12 cellular contexts compared by ENCODE assay signal in genomic region chr9:133370680-133371079, GRCh38. TPM values are rescaled to one million over a fixed set of nuclear protein-coding genes. Genes with fewer than 3 reads are reported as not detected.
DNase-seq lines count a peak whose midpoint lies in the region; ATAC-seq lines count a peak whose summit lies in the region.
"Had no signal": no experiment of that assay in that cellular context is flagged by ENCODE, and none has a peak within 500 bp of the region (broad histone marks: within the 10 kb centered on the region; RNA-seq: fewer than 3 reads in every experiment).

No MANE protein-coding gene starts in this region.

- H3K36me3 ChIP-seq in endocrine pancreas (ENCODE audit: control insufficient read depth, insufficient read depth, low read length) (no peaks in the 10 kb centered on the region), skeletal muscle tissue (ENCODE audit: control insufficient read depth in 3 of 3, insufficient read depth in 3 of 3, low read length in 3 of 3) (peaks cover 21 to 27% (median 21%) of the 10 kb centered on the region in 3 donors)

- intact Hi-C loops in activated CD4-positive, alpha-beta memory T cell treated with anti-CD3 and anti-CD28 coated beads for 36 hours (cut with micrococcal nuclease) = loop anchor here (1.0 to 10.0 kb wide), 8 partner anchors 14 to 1024 kb away; partner anchors contain the start of genes CACFD1, MED22, REXO4 and RPL7A

- CTCF ChIA-PET in activated CD4-positive, alpha-beta memory T cell treated with anti-CD3 and anti-CD28 coated beads for 36 hours (lab: Charles Lee) = interaction anchor here (0.8 to 6.5 kb wide), 9 partner anchors 8 to 51 kb away, joined by 3 to 76 read pairs (median 5); partner anchors contain the start of genes MED22, RPL7A, SURF1 and SURF2

- H3K9ac ChIP-seq in endocrine pancreas (ENCODE audit: control insufficient read depth, insufficient read depth, low read length) (peak overlapping the region; percentile 60), skeletal muscle tissue (ENCODE audit: low read depth in 1 of 3, low read length in 3 of 3) (peak overlapping the region; percentile 7 to 60 (median 40))

- H3K27ac Mint-ChIP-seq in IgD-negative memory B cell = peak overlapping the region; percentile 53 to 96 (median 91)
- peak overlapping the region; percentile 96 for H3K27ac Mint-ChIP-seq in activated CD4-positive, alpha-beta memory T cell treated with anti-CD3 and anti-CD28 coated beads for 36 hours

- peak; percentile 76 for DNase-seq in activated CD4-positive, alpha-beta memory T cell treated with anti-CD3 and anti-CD28 coated beads for 36 hours
- DNase-seq in DMS79 (lab: John Stamatoyannopoulos, UW) = no peak
- no peak for DNase-seq in NCI-H524 (lab: John Stamatoyannopoulos, UW)
- DNase-seq: Calu3, dorsolateral prefrontal cortex, KBM-7, NCI-H510A treated with DMSO at 0.1 percent for 48 hours had no signal

- no peak for ATAC-seq in HG03432 (IDR thresholded peaks at IDR 0.05; ENCODE audit: unreplicated experiment)
- ATAC-seq in GM18502 (IDR thresholded peaks at IDR 0.05; ENCODE audit: poor library complexity, unreplicated experiment) = no peak

- no peak overlapping the region for H3K27ac ChIP-seq in skeletal muscle tissue (ENCODE audit: low read depth, low read length)

- H3K4me1 ChIP-seq in endocrine pancreas (ENCODE audit: control insufficient read depth, insufficient read depth, low read length) = peaks cover 26% of the 10 kb centered on the region
- H3K4me1 ChIP-seq in skeletal muscle tissue (ENCODE audit: control insufficient read depth in 3 of 3, insufficient read depth in 3 of 3, low read length in 3 of 3) = peaks cover 65 to 74% (median 71%) of the 10 kb centered on the region in 3 donors

- H3K36me3 Mint-ChIP-seq in IgD-negative memory B cell = no peaks in the 10 kb centered on the region
- H3K36me3 Mint-ChIP-seq in activated CD4-positive, alpha-beta memory T cell treated with anti-CD3 and anti-CD28 coated beads for 36 hours = peaks cover 82% of the 10 kb centered on the region

- peaks cover 44 to 51% (median 46%) of the 10 kb centered on the region in 3 donors for H3K4me1 Mint-ChIP-seq in IgD-negative memory B cell
- peaks cover 74% of the 10 kb centered on the region for H3K4me1 Mint-ChIP-seq in activated CD4-positive, alpha-beta memory T cell treated with anti-CD3 and anti-CD28 coated beads for 36 hours (ENCODE audit: low read depth)

- H3K9me3 Mint-ChIP-seq in IgD-negative memory B cell = no peaks in the 10 kb centered on the region
- no peaks in the 10 kb centered on the region for H3K9me3 Mint-ChIP-seq in activated CD4-positive, alpha-beta memory T cell treated with anti-CD3 and anti-CD28 coated beads for 36 hours

- H3K27me3 ChIP-seq in endocrine pancreas (ENCODE audit: control insufficient read depth, insufficient read depth, low read length) = no peaks in the 10 kb centered on the region
- H3K27me3 ChIP-seq in skeletal muscle tissue (ENCODE audit: control insufficient read depth in 3 of 3, insufficient read depth in 3 of 3, low read length in 3 of 3) = no peaks in the 10 kb centered on the region
- H3K27me3 ChIP-seq: dorsolateral prefrontal cortex had no signal

- POLR2A ChIA-PET in activated CD4-positive, alpha-beta memory T cell treated with anti-CD3 and anti-CD28 coated beads for 36 hours (lab: Charles Lee) = interaction anchor here (0.8 to 14.2 kb wide), 7 partner anchors 16 to 340 kb away, joined by 3 to 381 read pairs (median 3); partner anchors contain the start of genes GTF3C5, MED22, REXO4 and RPL7A

- H3K4me3 ChIP-seq in endocrine pancreas (ENCODE audit: control insufficient read depth, insufficient read depth, low read length) = no peak overlapping the region
- no peak overlapping the region for H3K4me3 ChIP-seq in skeletal muscle tissue (ENCODE audit: low read length in 3 of 3)

- peak overlapping the region in 3 of 4 donors; percentile 22 to 88 (median 41) for H3K4me3 Mint-ChIP-seq in IgD-negative memory B cell
- peak overlapping the region; percentile 77 for H3K4me3 Mint-ChIP-seq in activated CD4-positive, alpha-beta memory T cell treated with anti-CD3 and anti-CD28 coated beads for 36 hours

- no peaks in the 10 kb centered on the region for H3K27me3 Mint-ChIP-seq in IgD-negative memory B cell
- no peaks in the 10 kb centered on the region for H3K27me3 Mint-ChIP-seq in activated CD4-positive, alpha-beta memory T cell treated with anti-CD3 and anti-CD28 coated beads for 36 hours

- no peaks in the 10 kb centered on the region for H3K9me3 ChIP-seq in endocrine pancreas (ENCODE audit: control insufficient read depth, low read length)
- H3K9me3 ChIP-seq in skeletal muscle tissue (ENCODE audit: control insufficient read depth in 3 of 3, low read length in 3 of 3) = no peaks in the 10 kb centered on the region

RNA-seq across cellular contexts. Expression of gene SURF4, which starts 5.2 kb away (rescaled TPM):
- polyA plus RNA-seq in IgD-negative memory B cell = 72.6 TPM
- 100 to 1,000 TPM; 358 to 368 TPM for total RNA-seq in activated CD4-positive, alpha-beta memory T cell treated with anti-CD3 and anti-CD28 coated beads for 36 hours
- total RNA-seq in skeletal muscle tissue = 166 TPM

RNA-seq across cellular contexts. Expression of gene STKLD1, which starts 5.5 kb away (rescaled TPM):
- polyA plus RNA-seq in IgD-negative memory B cell = 0.16 TPM
- total RNA-seq in activated CD4-positive, alpha-beta memory T cell treated with anti-CD3 and anti-CD28 coated beads for 36 hours = under 1 TPM; 0.69 to 0.90 TPM
- 1.0 TPM for total RNA-seq in skeletal muscle tissue

RNA-seq across cellular contexts. Expression of gene SURF2, which starts 14.3 kb away (rescaled TPM):
- polyA plus RNA-seq in IgD-negative memory B cell = 34.7 TPM
- total RNA-seq in activated CD4-positive, alpha-beta memory T cell treated with anti-CD3 and anti-CD28 coated beads for 36 hours = 10 to 100 TPM; 12.5 to 15.5 TPM
- 12.5 TPM for total RNA-seq in skeletal muscle tissue

RNA-seq across cellular contexts. Expression of gene SURF1, which starts 14.4 kb away (rescaled TPM):
- polyA plus RNA-seq in IgD-negative memory B cell = 114 TPM
- total RNA-seq in activated CD4-positive, alpha-beta memory T cell treated with anti-CD3 and anti-CD28 coated beads for 36 hours = 10 to 100 TPM; 24.7 to 26.0 TPM
- 24.5 TPM for total RNA-seq in skeletal muscle tissue

RNA-seq across cellular contexts. Expression of gene RPL7A, which starts 22.7 kb away (rescaled TPM):
- 1,229 TPM for polyA plus RNA-seq in IgD-negative memory B cell
- total RNA-seq in activated CD4-positive, alpha-beta memory T cell treated with anti-CD3 and anti-CD28 coated beads for 36 hours = 1,000 to 10,000 TPM; 3,340 to 3,454 TPM
- 2,342 TPM for total RNA-seq in skeletal muscle tissue
